In the genomic region with DNA sequence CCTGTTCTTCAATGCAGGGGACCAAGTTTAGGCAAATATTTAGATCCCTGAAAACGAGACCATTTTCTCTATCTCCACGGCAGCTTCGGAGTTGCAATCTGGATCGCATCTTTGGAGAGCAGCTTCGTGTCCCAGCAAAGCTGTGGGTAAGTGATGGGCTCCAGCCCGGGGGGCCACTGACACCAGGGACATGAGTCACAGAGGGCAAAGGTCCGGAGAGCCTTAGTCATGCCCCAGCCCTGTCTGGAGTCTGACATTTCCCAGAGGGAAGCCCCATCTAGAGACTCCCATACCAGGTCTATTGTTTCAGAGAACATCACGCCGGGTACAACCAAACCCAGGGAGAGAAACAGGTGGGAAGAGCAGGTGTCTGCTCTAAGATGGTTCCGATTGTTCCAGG, we compare ENCODE assay signal across 10 cellular contexts.
A peak's percentile ranks its signal among the peaks of the same experiment; 100 is the strongest.
DNase-seq lines count a peak whose midpoint lies in the region; ATAC-seq and TF ChIP-seq lines count a peak whose summit lies in the region.
"Had no signal": no experiment of that assay in that cellular context is flagged by ENCODE, and none has a peak within 500 bp of the region (broad histone marks: within the 10 kb centered on the region; RNA-seq: fewer than 3 reads in every experiment).

No MANE protein-coding gene starts in this region.

- no peak overlapping the region for H3K9ac ChIP-seq in parathyroid adenoma

- H3K4me1 ChIP-seq in esophagus squamous epithelium (peaks cover 7 to 48% (median 20%) of the 10 kb centered on the region in 3 donors), parathyroid adenoma (peaks cover 25% of the 10 kb centered on the region)
- H3K4me1 ChIP-seq in effector memory CD4-positive, alpha-beta T cell (ENCODE audit: control insufficient read depth, insufficient read depth, low read length, poor library complexity, severe bottlenecking) = no peaks in the 10 kb centered on the region

- H3K36me3 ChIP-seq in esophagus squamous epithelium (no peaks in the 10 kb centered on the region), parathyroid adenoma (ENCODE audit: control insufficient read depth, insufficient read depth, low read length) (no peaks in the 10 kb centered on the region)
- H3K36me3 ChIP-seq in effector memory CD4-positive, alpha-beta T cell (ENCODE audit: control insufficient read depth, insufficient read depth, low read length) = peaks cover 54% of the 10 kb centered on the region

- H3K27ac ChIP-seq in esophagus squamous epithelium = peak overlapping the region in 3 of 4 donors; percentile 16 to 67 (median 28)
- peak overlapping the region; percentile 50 for H3K27ac ChIP-seq in parathyroid adenoma
- H3K27ac ChIP-seq in effector memory CD4-positive, alpha-beta T cell (ENCODE audit: insufficient read depth, low read length, poor library complexity, severe bottlenecking) = no peak overlapping the region
- H3K27ac ChIP-seq: VCaP had no signal

- H3K27ac Mint-ChIP-seq in T-cell = no peak overlapping the region

- ATAC-seq in GM21723 (IDR thresholded peaks at IDR 0.05; ENCODE audit: unreplicated experiment) (no peak), T-cell (replicated peaks in 1 of 4) (no peak)

- H3K9me3 ChIP-seq in esophagus squamous epithelium = no peaks in the 10 kb centered on the region
- no peaks in the 10 kb centered on the region for H3K9me3 ChIP-seq in parathyroid adenoma (ENCODE audit: control insufficient read depth, low read length)
- H3K9me3 ChIP-seq in effector memory CD4-positive, alpha-beta T cell (ENCODE audit: control insufficient read depth, low read length) = no peaks in the 10 kb centered on the region
- H3K9me3 ChIP-seq: heart right ventricle had no signal

- H3K4me2 ChIP-seq in parathyroid adenoma (ENCODE audit: low read length) = no peak overlapping the region

- H3K27me3 ChIP-seq in esophagus squamous epithelium = no peaks in the 10 kb centered on the region
- H3K27me3 ChIP-seq in parathyroid adenoma (ENCODE audit: control insufficient read depth, insufficient read depth, low read length) = no peaks in the 10 kb centered on the region
- H3K27me3 ChIP-seq in effector memory CD4-positive, alpha-beta T cell (replicated peaks; ENCODE audit: control insufficient read depth, insufficient read depth, low read length, poor library complexity, severe bottlenecking) = no peaks in the 10 kb centered on the region
- H3K27me3 ChIP-seq: heart right ventricle had no signal

- POLR2A ChIA-PET in T-cell (lab: Charles Lee) = no interaction called here

- no peak overlapping the region for H3K4me3 Mint-ChIP-seq in T-cell

- 35 to 43% methylated on average over 8 to 10 of the region's 10 CpGs for WGBS in esophagus squamous epithelium, 2 donors

- H3K79me2 ChIP-seq in parathyroid adenoma = no peaks in the 10 kb centered on the region

- peak; percentile 94 for DNase-seq in Daoy (ENCODE audit: low read depth)
- DNase-seq in RPMI7951 (ENCODE audit: low read depth) = peak; percentile 99
- DNase-seq in esophagus squamous epithelium (lab: John Stamatoyannopoulos, UW) = no peak
- DNase-seq in effector memory CD4-positive, alpha-beta T cell = no peak
- DNase-seq in NCI-H1105 treated with DMSO at 0.1 percent for 48 hours (lab: John Stamatoyannopoulos, UW) = no peak
- DNase-seq in T-cell = no peak

- no peaks in the 10 kb centered on the region for H3K27me3 Mint-ChIP-seq in T-cell

- H3K4me3 ChIP-seq in esophagus squamous epithelium (no peak overlapping the region), parathyroid adenoma (ENCODE audit: low read depth, low read length) (no peak overlapping the region)
- no peak overlapping the region for H3K4me3 ChIP-seq in effector memory CD4-positive, alpha-beta T cell (ENCODE audit: insufficient read depth, low read depth, low read length, poor library complexity, severe bottlenecking)
- H3K4me3 ChIP-seq: heart right ventricle had no signal

- H2AFZ ChIP-seq in parathyroid adenoma = no peak overlapping the region

- no peak for TF ChIP-seq POLR2A in esophagus squamous epithelium (IDR thresholded peaks at IDR 0.05)

- CTCF ChIA-PET in T-cell (lab: Charles Lee) = interaction anchor here in 1 of 2 donors (0.5 kb wide), 1 partner anchor 765 kb away, joined by 8 read pairs; no protein-coding TSS in a partner anchor

- no peaks in the 10 kb centered on the region for H3K9me3 Mint-ChIP-seq in T-cell

- intact Hi-C loops in esophagus squamous epithelium (cut with DNase I) = no loop called here

- peaks cover 62% of the 10 kb centered on the region for H3K36me3 Mint-ChIP-seq in T-cell

- H3K4me1 Mint-ChIP-seq in T-cell = peaks cover 6 to 48% (median 22%) of the 10 kb centered on the region in 3 donors

- TF ChIP-seq CTCF in esophagus squamous epithelium (IDR thresholded peaks at IDR 0.05) (no peak), parathyroid adenoma (IDR thresholded peaks at IDR 0.05) (no peak)

Comparison
In these comparisons a context has a peak if more than half of its experiments do, and no peak if none do; other contexts are left out.
1. DNase-seq: peak in Daoy (single experiment) and RPMI7951 (single experiment); none in esophagus squamous epithelium (single experiment), effector memory CD4-positive, alpha-beta T cell (0 of 3), NCI-H1105 treated with DMSO at 0.1 percent for 48 hours (single experiment) and T-cell (0 of 34).